8 cellular contexts compared by ENCODE assay signal in genomic region chr6:88780714-88781389, GRCh38.
DNase-seq lines count a peak whose midpoint lies in the region; ATAC-seq and TF ChIP-seq lines count a peak whose summit lies in the region.

No MANE protein-coding gene starts in this region.

- no CpG with 5 or more reads among the region's 5 CpGs for WGBS in iPS DF 6.9 (ENCODE audit: insufficient coverage, insufficient read length)

- H3K4me1 ChIP-seq in iPS DF 6.9 (ENCODE audit: control insufficient read depth, insufficient read depth, low read length) = no peaks in the 10 kb centered on the region

- no peaks in the 10 kb centered on the region for H3K9me3 ChIP-seq in iPS DF 6.9 (ENCODE audit: control insufficient read depth, insufficient read depth, low read length)

- no peak overlapping the region for H3K27ac ChIP-seq in iPS DF 6.9 (ENCODE audit: low read length)

- in situ Hi-C loops in Caki2 (cut with HindIII; ENCODE audit: low pct_unique_long_range_greater_than_20kb, low sequenced_read_pairs) (no loop called here), astrocyte of the cerebellum (cut with HindIII; ENCODE audit: low sequenced_read_pairs) (no loop called here)

- H3K4me3 ChIP-seq in astrocyte of the cerebellum (ENCODE audit: low read depth, low read length) (no peak overlapping the region), iPS DF 6.9 (ENCODE audit: low read length) (no peak overlapping the region)

- ATAC-seq in GM21723 (IDR thresholded peaks at IDR 0.05; ENCODE audit: unreplicated experiment) (peak; percentile 78), HG02623 (IDR thresholded peaks at IDR 0.05; ENCODE audit: unreplicated experiment) (no peak)

- TF ChIP-seq CTCF in astrocyte of the cerebellum (IDR thresholded peaks at IDR 0.05; ENCODE audit: low read depth, low read length, missing control alignments) = peak; percentile 87

- DNase-seq in Caki2 (ENCODE audit: low read depth) (peak; percentile 49), NCI-H146 treated with DMSO at 0.1 percent for 48 hours (lab: John Stamatoyannopoulos, UW; ENCODE audit: unreplicated experiment) (peak; percentile 20), T-helper 2 cell (peak in 4 of 5 experiments; percentile 6 to 69 (median 26)), astrocyte of the cerebellum (ENCODE audit: low read depth) (peak; percentile 69), iPS DF 6.9 (ENCODE audit: low read depth, low spot score) (peak; percentile 57)
- peak; percentile 16 to 42 for DNase-seq in stimulated activated CD4-positive, alpha-beta T cell treated with anti-CD3 and anti-CD28 coated beads, Interleukin-15, amount 100 ng/mL, for 48 hours (ENCODE audit: low read depth in 2 of 2)

- no peaks in the 10 kb centered on the region for H3K36me3 ChIP-seq in iPS DF 6.9 (ENCODE audit: control insufficient read depth, insufficient read depth, low read length)

- no peaks in the 10 kb centered on the region for H3K27me3 ChIP-seq in iPS DF 6.9 (ENCODE audit: control insufficient read depth, insufficient read depth, low read length)
